ENCODE assay signal across 8 cellular contexts in the genomic region with DNA sequence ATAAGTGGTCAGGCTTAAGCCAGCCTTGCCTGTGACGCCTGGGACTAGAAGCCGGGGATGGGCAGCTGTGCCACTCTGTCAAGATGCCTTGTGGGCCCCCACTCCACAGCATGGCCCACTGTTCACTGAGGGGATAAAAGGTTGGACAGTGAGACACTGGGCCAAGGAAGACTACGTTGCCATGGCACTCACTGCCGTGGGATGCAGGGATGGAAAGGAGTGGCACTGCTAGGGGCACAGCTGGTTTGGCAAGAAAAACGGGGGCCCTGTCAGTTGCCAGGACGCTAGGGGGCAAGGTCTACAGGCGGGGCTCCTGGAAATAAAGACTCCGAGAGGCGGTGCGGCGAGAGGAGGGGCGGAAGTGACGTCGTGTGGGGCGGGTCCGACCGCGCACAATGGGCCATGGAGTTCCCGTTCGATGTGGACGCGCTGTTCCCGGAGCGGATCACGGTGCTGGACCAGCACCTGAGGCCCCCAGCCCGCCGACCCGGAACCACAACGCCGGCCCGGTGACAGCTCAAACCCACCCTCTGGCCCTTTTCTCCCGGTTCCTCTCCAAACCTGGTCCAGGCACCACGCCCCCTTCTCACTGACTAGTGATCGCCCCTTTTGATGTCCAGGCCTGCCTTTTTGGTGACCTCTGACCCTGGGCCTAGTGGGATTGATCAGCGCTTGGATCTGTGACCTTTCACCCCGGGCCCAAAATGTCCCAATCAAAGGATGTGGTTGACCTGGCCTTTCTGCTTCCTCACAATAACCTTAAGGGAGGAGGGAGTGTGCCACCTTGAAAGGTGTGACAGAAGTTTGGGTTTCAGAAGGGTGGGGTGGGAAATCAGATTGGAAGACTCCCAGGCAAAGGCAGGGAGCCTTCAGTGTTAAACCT.
DNase-seq lines count a peak whose midpoint lies in the region; ATAC-seq lines count a peak whose summit lies in the region.

A gene (plus strand): TSS at position 391 of the 883 bp plus-strand sequence.

- ATAC-seq in GM18498 (IDR thresholded peaks at IDR 0.05; ENCODE audit: unreplicated experiment) (peak; percentile 84), HG02973 (IDR thresholded peaks at IDR 0.05; ENCODE audit: unreplicated experiment) (peak; percentile 61), GM18873 (IDR thresholded peaks at IDR 0.05; ENCODE audit: low FRiP score, unreplicated experiment) (no peak)

- DNase-seq in NCI-H2227 treated with DMSO at 0.1 percent for 48 hours (lab: John Stamatoyannopoulos, UW) (peak; percentile 84), caudate nucleus (lab: John Stamatoyannopoulos, UW) (peak; percentile 23 to 95 (median 85)), islet precursor cell (peak; percentile 91)
- DNase-seq in activated CD4-positive, CD25-positive, alpha-beta regulatory T cell (lab: John Stamatoyannopoulos, UW), result peak; percentile 72 to 82 (median 75)
- DNase-seq in stimulated activated CD4-positive, alpha-beta T cell treated with anti-CD3 and anti-CD28 coated beads, Interleukin-12 subunit alpha, Interleukin-12 subunit beta, amount 100 ng/mL, for 4 hours, result peak; percentile 85

- peak within 1 kb of the TSS; percentile 92 for H3K27ac ChIP-seq in caudate nucleus (ENCODE audit: low read depth, low read length)
